Comparison of ENCODE assay signal across 1 cellular context in genomic region chr14:67674480-67675218, GRCh38.
TF ChIP-seq lines count a peak whose summit lies in the region.

A gene with protein sequence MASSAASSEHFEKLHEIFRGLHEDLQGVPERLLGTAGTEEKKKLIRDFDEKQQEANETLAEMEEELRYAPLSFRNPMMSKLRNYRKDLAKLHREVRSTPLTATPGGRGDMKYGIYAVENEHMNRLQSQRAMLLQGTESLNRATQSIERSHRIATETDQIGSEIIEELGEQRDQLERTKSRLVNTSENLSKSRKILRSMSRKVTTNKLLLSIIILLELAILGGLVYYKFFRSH (minus strand): TSS chr14:67674632. CDS start chr14:67674489, 143 bp downstream.

TF ChIP-seq in WTC11, 78 proteins besides CTCF, POLR2A, EP300 and RAD21 (continued from another document and continues in another):
- peak; percentile 77; the same call in 1 of the 2 replicates for TF ChIP-seq ZNF532 (CRISPR knock-in tag; IDR thresholded peaks at IDR 0.05; ENCODE audit: borderline replicate concordance)
- no peak for TF ChIP-seq GTF2I (CRISPR knock-in tag; conservative IDR thresholded peaks at IDR 0.05)
- TF ChIP-seq PREB (CRISPR knock-in tag; IDR thresholded peaks at IDR 0.05; ENCODE audit: borderline replicate concordance): peak; percentile 48; the same call in 1 of the 2 replicates
- TF ChIP-seq NFYB (CRISPR knock-in tag; conservative IDR thresholded peaks at IDR 0.05; ENCODE audit: low read depth): 0 out of 2 replicates have a peak, but pooled peaks have one; percentile 21
- TF ChIP-seq, protein P1, sequence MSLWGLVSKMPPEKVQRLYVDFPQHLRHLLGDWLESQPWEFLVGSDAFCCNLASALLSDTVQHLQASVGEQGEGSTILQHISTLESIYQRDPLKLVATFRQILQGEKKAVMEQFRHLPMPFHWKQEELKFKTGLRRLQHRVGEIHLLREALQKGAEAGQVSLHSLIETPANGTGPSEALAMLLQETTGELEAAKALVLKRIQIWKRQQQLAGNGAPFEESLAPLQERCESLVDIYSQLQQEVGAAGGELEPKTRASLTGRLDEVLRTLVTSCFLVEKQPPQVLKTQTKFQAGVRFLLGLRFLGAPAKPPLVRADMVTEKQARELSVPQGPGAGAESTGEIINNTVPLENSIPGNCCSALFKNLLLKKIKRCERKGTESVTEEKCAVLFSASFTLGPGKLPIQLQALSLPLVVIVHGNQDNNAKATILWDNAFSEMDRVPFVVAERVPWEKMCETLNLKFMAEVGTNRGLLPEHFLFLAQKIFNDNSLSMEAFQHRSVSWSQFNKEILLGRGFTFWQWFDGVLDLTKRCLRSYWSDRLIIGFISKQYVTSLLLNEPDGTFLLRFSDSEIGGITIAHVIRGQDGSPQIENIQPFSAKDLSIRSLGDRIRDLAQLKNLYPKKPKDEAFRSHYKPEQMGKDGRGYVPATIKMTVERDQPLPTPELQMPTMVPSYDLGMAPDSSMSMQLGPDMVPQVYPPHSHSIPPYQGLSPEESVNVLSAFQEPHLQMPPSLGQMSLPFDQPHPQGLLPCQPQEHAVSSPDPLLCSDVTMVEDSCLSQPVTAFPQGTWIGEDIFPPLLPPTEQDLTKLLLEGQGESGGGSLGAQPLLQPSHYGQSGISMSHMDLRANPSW (CRISPR knock-in tag; conservative IDR thresholded peaks at IDR 0.05; ENCODE audit: low read depth): no peak
- TF ChIP-seq RORB (CRISPR knock-in tag; IDR thresholded peaks at IDR 0.05): no peak
- peak; percentile 90 for TF ChIP-seq HMGXB4 (CRISPR knock-in tag; IDR thresholded peaks at IDR 0.05)
- TF ChIP-seq ZNF396 (CRISPR knock-in tag; IDR thresholded peaks at IDR 0.05; ENCODE audit: borderline replicate concordance): no peak
- TF ChIP-seq ZNF423 (CRISPR knock-in tag; IDR thresholded peaks at IDR 0.05): no peak
- TF ChIP-seq TCF7 (CRISPR knock-in tag; IDR thresholded peaks at IDR 0.05; ENCODE audit: low read depth): no peak
- TF ChIP-seq TP53 (CRISPR knock-in tag; IDR thresholded peaks at IDR 0.05): no peak
- TF ChIP-seq, protein P2, sequence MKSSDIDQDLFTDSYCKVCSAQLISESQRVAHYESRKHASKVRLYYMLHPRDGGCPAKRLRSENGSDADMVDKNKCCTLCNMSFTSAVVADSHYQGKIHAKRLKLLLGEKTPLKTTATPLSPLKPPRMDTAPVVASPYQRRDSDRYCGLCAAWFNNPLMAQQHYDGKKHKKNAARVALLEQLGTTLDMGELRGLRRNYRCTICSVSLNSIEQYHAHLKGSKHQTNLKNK (CRISPR knock-in tag; IDR thresholded peaks at IDR 0.05): no peak; the same call in 1 of the 2 replicates
- TF ChIP-seq, protein P3, sequence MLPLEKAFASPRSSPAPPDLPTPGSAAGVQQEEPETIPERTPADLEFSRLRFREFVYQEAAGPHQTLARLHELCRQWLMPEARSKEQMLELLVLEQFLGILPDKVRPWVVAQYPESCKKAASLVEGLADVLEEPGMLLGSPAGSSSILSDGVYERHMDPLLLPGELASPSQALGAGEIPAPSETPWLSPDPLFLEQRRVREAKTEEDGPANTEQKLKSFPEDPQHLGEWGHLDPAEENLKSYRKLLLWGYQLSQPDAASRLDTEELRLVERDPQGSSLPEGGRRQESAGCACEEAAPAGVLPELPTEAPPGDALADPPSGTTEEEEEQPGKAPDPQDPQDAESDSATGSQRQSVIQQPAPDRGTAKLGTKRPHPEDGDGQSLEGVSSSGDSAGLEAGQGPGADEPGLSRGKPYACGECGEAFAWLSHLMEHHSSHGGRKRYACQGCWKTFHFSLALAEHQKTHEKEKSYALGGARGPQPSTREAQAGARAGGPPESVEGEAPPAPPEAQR (CRISPR knock-in tag; IDR thresholded peaks at IDR 0.05): no peak
- TF ChIP-seq OVOL2 (CRISPR knock-in tag; IDR thresholded peaks at IDR 0.05; ENCODE audit: borderline replicate concordance): no peak
- TF ChIP-seq, protein P4, sequence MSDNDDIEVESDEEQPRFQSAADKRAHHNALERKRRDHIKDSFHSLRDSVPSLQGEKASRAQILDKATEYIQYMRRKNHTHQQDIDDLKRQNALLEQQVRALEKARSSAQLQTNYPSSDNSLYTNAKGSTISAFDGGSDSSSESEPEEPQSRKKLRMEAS (CRISPR knock-in tag; IDR thresholded peaks at IDR 0.05): peak; percentile 37; the same call in 1 of the 2 replicates
- peak; percentile 74 for TF ChIP-seq E2F5 (CRISPR knock-in tag; IDR thresholded peaks at IDR 0.05)
- peak; percentile 76; the same call in 1 of the 2 replicates for TF ChIP-seq FOXP1 (CRISPR knock-in tag; IDR thresholded peaks at IDR 0.05; ENCODE audit: borderline replicate concordance)
- TF ChIP-seq, protein P5, sequence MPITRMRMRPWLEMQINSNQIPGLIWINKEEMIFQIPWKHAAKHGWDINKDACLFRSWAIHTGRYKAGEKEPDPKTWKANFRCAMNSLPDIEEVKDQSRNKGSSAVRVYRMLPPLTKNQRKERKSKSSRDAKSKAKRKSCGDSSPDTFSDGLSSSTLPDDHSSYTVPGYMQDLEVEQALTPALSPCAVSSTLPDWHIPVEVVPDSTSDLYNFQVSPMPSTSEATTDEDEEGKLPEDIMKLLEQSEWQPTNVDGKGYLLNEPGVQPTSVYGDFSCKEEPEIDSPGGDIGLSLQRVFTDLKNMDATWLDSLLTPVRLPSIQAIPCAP (CRISPR knock-in tag; IDR thresholded peaks at IDR 0.05): no peak
- TF ChIP-seq GRHL2 (CRISPR knock-in tag; IDR thresholded peaks at IDR 0.05; ENCODE audit: insufficient replicate concordance, severe bottlenecking): no peak
- 0 out of 2 replicates have a peak, but pooled peaks have one; percentile 40 for TF ChIP-seq IRF2 (CRISPR knock-in tag; IDR thresholded peaks at IDR 0.05; ENCODE audit: borderline replicate concordance, low read depth)
- TF ChIP-seq CBFB (CRISPR knock-in tag; IDR thresholded peaks at IDR 0.05; ENCODE audit: low read depth): no peak
- peak; percentile 39; the same call in 1 of the 2 replicates for TF ChIP-seq ZNF416 (CRISPR knock-in tag; IDR thresholded peaks at IDR 0.05)
- peak; percentile 35; the same call in 1 of the 2 replicates for TF ChIP-seq ETV6 (CRISPR knock-in tag; IDR thresholded peaks at IDR 0.05)
- 0 out of 2 replicates have a peak, but pooled peaks have one; percentile 27 for TF ChIP-seq ZBTB43 (CRISPR knock-in tag; IDR thresholded peaks at IDR 0.05)
- peak; percentile 76; the same call in 1 of the 2 replicates for TF ChIP-seq NFATC4 (CRISPR knock-in tag; IDR thresholded peaks at IDR 0.05)
- peak; percentile 71; the same call in 1 of the 2 replicates for TF ChIP-seq ZNF671 (CRISPR knock-in tag; IDR thresholded peaks at IDR 0.05)
- TF ChIP-seq MXD4 (CRISPR knock-in tag; IDR thresholded peaks at IDR 0.05; ENCODE audit: borderline replicate concordance): no peak
- no peak for TF ChIP-seq CDX4 (CRISPR knock-in tag; IDR thresholded peaks at IDR 0.05; ENCODE audit: borderline replicate concordance)
- no peak for TF ChIP-seq AFF4 (CRISPR knock-in tag; IDR thresholded peaks at IDR 0.05; ENCODE audit: borderline replicate concordance)
- TF ChIP-seq FOXK1 (CRISPR knock-in tag; IDR thresholded peaks at IDR 0.05): peak; percentile 45; the same call in 1 of the 2 replicates
- TF ChIP-seq CREM (CRISPR knock-in tag; IDR thresholded peaks at IDR 0.05): peak; percentile 32; the same call in 1 of the 2 replicates
- no peak for TF ChIP-seq ZNF317 (CRISPR knock-in tag; IDR thresholded peaks at IDR 0.05; ENCODE audit: borderline replicate concordance, low read depth)
- TF ChIP-seq GABPB1 (CRISPR knock-in tag; IDR thresholded peaks at IDR 0.05): no peak; the same call in 1 of the 2 replicates
